ENCODE assay signal across 8 cellular contexts in the genomic region with DNA sequence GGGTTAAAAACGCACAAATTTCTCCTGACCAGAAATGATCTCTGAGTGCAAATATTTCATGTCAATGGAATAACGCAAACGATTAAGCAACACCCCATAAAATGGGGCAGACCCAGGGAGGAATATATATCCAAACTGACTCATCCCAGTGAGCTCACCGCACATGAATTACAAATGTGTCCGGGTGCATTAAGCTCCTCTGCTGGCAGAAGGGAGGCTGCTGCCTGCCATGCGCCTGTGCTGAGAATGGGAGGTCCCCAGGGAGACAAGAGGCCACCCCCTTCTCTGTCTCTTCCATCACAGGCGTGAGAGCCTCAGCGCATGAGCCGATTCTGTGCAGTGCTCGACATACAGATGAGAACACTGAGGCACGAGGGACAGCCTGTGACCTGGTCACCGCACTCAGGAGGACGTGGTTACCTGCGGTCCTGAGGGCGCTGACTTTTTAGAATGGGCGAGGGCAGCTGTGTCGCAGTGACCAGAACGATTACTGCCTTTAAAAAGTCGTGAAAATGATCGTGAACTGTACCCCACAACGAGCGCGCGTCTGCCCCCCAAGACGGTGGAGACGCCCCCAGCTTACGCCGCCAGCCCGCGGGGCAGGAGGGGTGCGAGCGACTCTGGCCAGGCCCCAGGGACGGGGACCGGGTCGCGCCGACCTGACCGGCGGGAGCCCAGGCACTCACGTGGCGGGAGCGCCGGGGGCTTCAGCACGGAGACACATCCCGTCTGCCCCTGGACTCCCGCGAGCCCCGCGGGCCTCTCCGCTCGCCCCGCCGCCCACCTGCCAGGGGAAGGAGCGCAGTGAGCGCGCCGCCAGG.
A peak's percentile ranks its signal among the peaks of the same experiment; 100 is the strongest.
DNase-seq lines count a peak whose midpoint lies in the region; FAIRE-seq and TF ChIP-seq lines count a peak whose summit lies in the region.
"Not testable (repeated sequence)": the region's sequence is repeated elsewhere in the genome, so short reads cannot be mapped to it uniquely, and the experiment has no call there.

No MANE protein-coding gene starts in this region.

- peaks cover 14% of the 10 kb centered on the region for H3K4me1 Mint-ChIP-seq in activated naive CD4-positive, alpha-beta T cell treated with anti-CD3 and anti-CD28 coated beads for 36 hours (ENCODE audit: low read depth)

- not testable (repeated sequence) for H3K27me3 Mint-ChIP-seq in activated naive CD4-positive, alpha-beta T cell treated with anti-CD3 and anti-CD28 coated beads for 36 hours (ENCODE audit: low read depth)

- not testable (repeated sequence) for H3K36me3 Mint-ChIP-seq in activated naive CD4-positive, alpha-beta T cell treated with anti-CD3 and anti-CD28 coated beads for 36 hours (ENCODE audit: low read depth)

- not testable (repeated sequence) for H3K9me3 Mint-ChIP-seq in activated naive CD4-positive, alpha-beta T cell treated with anti-CD3 and anti-CD28 coated beads for 36 hours

- peak overlapping the region; percentile 76 for H3K9ac ChIP-seq in SU-DHL-6 (ENCODE audit: low read length)

- H3F3A ChIP-seq in SU-DHL-6 (ENCODE audit: insufficient read depth): not testable (repeated sequence)

- TF ChIP-seq POLR2A in H54 (IDR thresholded peaks at IDR 0.05; ENCODE audit: low read depth, low read length): peak; percentile 56; the same call in 1 of the 2 replicates

- not testable (repeated sequence) for H3K9me3 ChIP-seq in SU-DHL-6 (ENCODE audit: insufficient read depth, low read length); muscle layer of duodenum (ENCODE audit: control insufficient read depth in 1 of 2, low read length in 2 of 2)

- H3K27ac ChIP-seq in C4-2B: peak overlapping the region; percentile 74
- H3K27ac ChIP-seq in SU-DHL-6 (ENCODE audit: low read depth, low read length); muscle layer of duodenum (ENCODE audit: low read length): not testable (repeated sequence)

- intact Hi-C loops in activated naive CD4-positive, alpha-beta T cell treated with anti-CD3 and anti-CD28 coated beads for 36 hours (cut with micrococcal nuclease): loop anchor here (1.0 kb wide), 3 partner anchors 294 to 880 kb away; partner anchors contain the start of genes HTT, HTT-AS, LYAR and TMEM128

- H3K27ac Mint-ChIP-seq in activated naive CD4-positive, alpha-beta T cell treated with anti-CD3 and anti-CD28 coated beads for 36 hours: peak overlapping the region; percentile 89

- H3K79me2 ChIP-seq in SU-DHL-6 (ENCODE audit: insufficient read depth, low read length): not testable (repeated sequence)

- H3K4me2 ChIP-seq in SU-DHL-6 (ENCODE audit: low read depth, low read length, poor library complexity, severe bottlenecking): peak overlapping the region; percentile 70

- TF ChIP-seq CTCF in C4-2B (conservative IDR thresholded peaks at IDR 0.05); SU-DHL-6 (IDR thresholded peaks at IDR 0.05; ENCODE audit: insufficient read depth, low read length, poor library complexity, severe bottlenecking): not testable (repeated sequence)

- H3K4me1 ChIP-seq in muscle layer of duodenum (ENCODE audit: control insufficient read depth in 1 of 2, insufficient read depth in 2 of 2, low read length in 2 of 2): not testable (repeated sequence)

- CTCF ChIA-PET in activated naive CD4-positive, alpha-beta T cell treated with anti-CD3 and anti-CD28 coated beads for 36 hours (lab: Charles Lee): interaction anchor here (1.5 kb wide), 1 partner anchor 8 kb away, joined by 4 read pairs; no protein-coding TSS in a partner anchor

- H3K4me3 ChIP-seq in SU-DHL-6 (ENCODE audit: insufficient read depth, low read length, poor library complexity, severe bottlenecking) (peak overlapping the region; percentile 67), muscle layer of duodenum (ENCODE audit: low read depth in 1 of 2, low read length in 2 of 2) (peak overlapping the region; percentile 30 to 72)

- not testable (repeated sequence) for H3K27me3 ChIP-seq in SU-DHL-6 (ENCODE audit: low read length); muscle layer of duodenum (ENCODE audit: low read depth, low read length)

- FAIRE-seq in H54 (lab: Jason Lieb, UNC): not testable (repeated sequence)

- peak overlapping the region; percentile 64 for H2AFZ ChIP-seq in SU-DHL-6 (ENCODE audit: low read depth, low read length, severe bottlenecking)

- H3K4me3 Mint-ChIP-seq in activated naive CD4-positive, alpha-beta T cell treated with anti-CD3 and anti-CD28 coated beads for 36 hours: peak overlapping the region; percentile 88

- H4K20me1 ChIP-seq in SU-DHL-6 (ENCODE audit: low read depth, low read length): not testable (repeated sequence)

- DNase-seq in H54 (ENCODE audit: insufficient read length, low spot score): peak; percentile 35
- peak; percentile 7 for DNase-seq in NCI-H1105 (lab: John Stamatoyannopoulos, UW)
- DNase-seq in activated naive CD4-positive, alpha-beta T cell treated with anti-CD3 and anti-CD28 coated beads for 36 hours: peak; percentile 84
- DNase-seq in fibroblast of peridontal ligament (ENCODE audit: extremely low read depth): peak; percentile 94
- DNase-seq in stimulated activated CD8-positive, alpha-beta memory T cell treated with anti-CD3 and anti-CD28 coated beads, Interleukin-12 subunit alpha, Interleukin-12 subunit beta, amount 100 ng/mL, for 4 hours (ENCODE audit: low read depth): peak; percentile 43

- not testable (repeated sequence) for H3K9me2 ChIP-seq in SU-DHL-6 (replicated peaks; ENCODE audit: insufficient read depth, low read length)

- not testable (repeated sequence) for H3K36me3 ChIP-seq in SU-DHL-6 (ENCODE audit: low read length); muscle layer of duodenum (ENCODE audit: control insufficient read depth in 1 of 2, insufficient read depth in 2 of 2, low read length in 2 of 2)

Comparison
In these comparisons a context has a peak if more than half of its experiments do, and no peak if none do; other contexts are left out.
1. DNase-seq: peak in every context shown above with its lines; median percentile 94 in fibroblast of peridontal ligament; 84 in activated naive CD4-positive, alpha-beta T cell treated with anti-CD3 and anti-CD28 coated beads for 36 hours; 43 in stimulated activated CD8-positive, alpha-beta memory T cell treated with anti-CD3 and anti-CD28 coated beads, Interleukin-12 subunit alpha, Interleukin-12 subunit beta, amount 100 ng/mL, for 4 hours; 35 in H54; 7 in NCI-H1105.